8 cellular contexts compared by ENCODE assay signal in the genomic region with DNA sequence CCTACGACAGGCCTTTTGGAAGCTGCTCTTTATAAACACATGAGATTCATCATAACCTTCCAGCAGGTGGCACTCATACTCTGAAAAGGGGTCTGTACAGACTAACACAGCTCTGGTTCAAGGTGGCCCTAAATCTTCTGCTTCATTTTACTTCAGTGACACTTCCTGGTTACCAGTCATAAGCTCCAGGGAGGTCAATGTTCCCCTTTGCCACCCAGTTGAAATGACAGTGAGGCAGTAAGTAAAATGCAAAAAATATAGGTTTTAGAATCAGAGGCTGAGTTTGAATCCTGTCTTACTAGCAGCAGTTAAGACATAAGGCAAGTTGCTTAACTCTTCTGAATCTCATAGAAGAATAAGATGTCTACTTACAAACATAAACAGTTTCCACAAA.
DNase-seq lines count a peak whose midpoint lies in the region; ATAC-seq, FAIRE-seq and TF ChIP-seq lines count a peak whose summit lies in the region.

No MANE protein-coding gene starts in this region.

- intact Hi-C loops in endothelial cell of umbilical vein (cut with micrococcal nuclease), result loop anchor here (1.0 to 5.0 kb wide), 6 partner anchors 154 to 528 kb away; a partner anchor contains a TSS

- no peaks in the 10 kb centered on the region for H3K79me2 ChIP-seq in endothelial cell of umbilical vein (ENCODE audit: control insufficient read depth, insufficient read depth, low read length)

- no peaks in the 10 kb centered on the region for H4K20me1 ChIP-seq in endothelial cell of umbilical vein (replicated peaks; ENCODE audit: control insufficient read depth, extremely low read depth, insufficient read depth, low read length)

- in situ Hi-C loops in Caki2 (cut with HindIII; ENCODE audit: low pct_unique_long_range_greater_than_20kb, low sequenced_read_pairs), result no loop called here

- H3K27ac ChIP-seq in endothelial cell of umbilical vein (ENCODE audit: insufficient read depth, low read depth, low read length) (no peak overlapping the region), muscle layer of duodenum (ENCODE audit: low read length) (peak overlapping the region; percentile 16)

- H3K36me3 ChIP-seq in endothelial cell of umbilical vein (ENCODE audit: control insufficient read depth in 2 of 2, extremely low read depth in 1 of 2, insufficient read depth in 2 of 2, low read length in 2 of 2), result no peaks in the 10 kb centered on the region
- H3K36me3 ChIP-seq in muscle layer of duodenum (ENCODE audit: control insufficient read depth in 1 of 2, insufficient read depth in 2 of 2, low read length in 2 of 2), result no peaks in the 10 kb centered on the region

- DNase-seq in Caki2 (ENCODE audit: low read depth), result peak; percentile 70
- peak; percentile 89 for DNase-seq in NCI-H69 (lab: John Stamatoyannopoulos, UW)
- DNase-seq in activated CD4-positive, alpha-beta T cell treated with anti-CD3 and anti-CD28 coated beads, Interleukin-2, amount 50 U/mL, for 48 hours, result peak; percentile 23 to 53
- peak; percentile 84 for DNase-seq in endothelial cell of umbilical vein (ENCODE audit: low read depth, low spot score)
- peak; percentile 60 for DNase-seq in stimulated activated naive CD8-positive, alpha-beta T cell treated with anti-CD3 and anti-CD28 coated beads, Interleukin-15, Interleukin-2, amounts not matched to agents 100 U/mL and 50 U/mL, for 24 hours

- peaks cover 0 to 1% of the 10 kb centered on the region in 2 experiments for H3K27me3 ChIP-seq in endothelial cell of umbilical vein (ENCODE audit: control insufficient read depth in 2 of 2, insufficient read depth in 2 of 2, low read length in 2 of 2)
- no peaks in the 10 kb centered on the region for H3K27me3 ChIP-seq in muscle layer of duodenum (ENCODE audit: low read depth, low read length)

- no peak overlapping the region for H3K9ac ChIP-seq in endothelial cell of umbilical vein (replicated peaks; ENCODE audit: extremely low read depth, insufficient read depth, low read length)

- H3K4me2 ChIP-seq in endothelial cell of umbilical vein (ENCODE audit: insufficient read depth, low read length), result no peak overlapping the region

- peaks cover 6% of the 10 kb centered on the region for H3K4me1 ChIP-seq in endothelial cell of umbilical vein (ENCODE audit: control insufficient read depth, extremely low read depth, insufficient read depth, low read length)
- H3K4me1 ChIP-seq in muscle layer of duodenum (ENCODE audit: control insufficient read depth in 1 of 2, insufficient read depth in 2 of 2, low read length in 2 of 2), result peaks cover 0 to 4% of the 10 kb centered on the region in 2 donors

- dilution Hi-C loops in endothelial cell of umbilical vein (cut with MboI; ENCODE audit: extremely low pct_ligation_motif_present, low sequenced_read_pairs), result no loop called here

- no peaks in the 10 kb centered on the region for H3K9me3 ChIP-seq in endothelial cell of umbilical vein (replicated peaks; ENCODE audit: control insufficient read depth, insufficient read depth, low read length)
- no peaks in the 10 kb centered on the region for H3K9me3 ChIP-seq in muscle layer of duodenum (ENCODE audit: control insufficient read depth in 1 of 2, low read length in 2 of 2)

- no TSS peak for BruUV-seq in endothelial cell of umbilical vein (replicated peaks; lab: Mats Ljungman, UMichigan)

- TF ChIP-seq CTCF in endothelial cell of umbilical vein (IDR thresholded peaks at IDR 0.05; ENCODE audit: extremely low read depth in 1 of 2, insufficient read depth in 1 of 2, low read depth in 1 of 2, low read length in 2 of 2), result peak; percentile 37 to 54

- POLR2A ChIA-PET in endothelial cell of umbilical vein (lab: Charles Lee), result interaction anchor here (1.0 to 1.9 kb wide), 2 partner anchors 192 to 194 kb away, joined by 3 to 19 read pairs; a partner anchor contains a TSS

- no peak for TF ChIP-seq POLR2A in endothelial cell of umbilical vein (IDR thresholded peaks at IDR 0.05; ENCODE audit: low read depth, low read length)

- H3K4me3 ChIP-seq in endothelial cell of umbilical vein (replicated peaks in 1 of 3; ENCODE audit: insufficient read depth in 1 of 3, low read depth in 1 of 3, low read length in 3 of 3), result no peak overlapping the region
- H3K4me3 ChIP-seq in muscle layer of duodenum (ENCODE audit: low read depth in 1 of 2, low read length in 2 of 2), result no peak overlapping the region

- peak; percentile 88 for FAIRE-seq in endothelial cell of umbilical vein (lab: Jason Lieb, UNC)

- no peak overlapping the region for H2AFZ ChIP-seq in endothelial cell of umbilical vein (ENCODE audit: low read depth, low read length)

- no peaks in the 10 kb centered on the region for H3K9me1 ChIP-seq in endothelial cell of umbilical vein (replicated peaks; ENCODE audit: control insufficient read depth, extremely low read depth, insufficient read depth, low read length)

- CTCF ChIA-PET in endothelial cell of umbilical vein (lab: Charles Lee), result interaction anchor here (0.6 to 3.3 kb wide), 53 partner anchors 8 to 528 kb away, joined by 3 to 37 read pairs (median 4); a partner anchor contains a TSS

- ATAC-seq in GM19455 (IDR thresholded peaks at IDR 0.05; ENCODE audit: unreplicated experiment) (peak; percentile 94), HG03520 (IDR thresholded peaks at IDR 0.05; ENCODE audit: unreplicated experiment) (peak; percentile 98)
- ATAC-seq in stimulated activated naive CD8-positive, alpha-beta T cell treated with anti-CD3 and anti-CD28 coated beads, Interleukin-15, Interleukin-2, amounts not matched to agents 100 U/mL and 50 U/mL, for 24 hours, result peak; percentile 98

TF ChIP-seq in endothelial cell of umbilical vein, 7 proteins besides CTCF, POLR2A, EP300 and RAD21:
- TF ChIP-seq, protein P1, sequence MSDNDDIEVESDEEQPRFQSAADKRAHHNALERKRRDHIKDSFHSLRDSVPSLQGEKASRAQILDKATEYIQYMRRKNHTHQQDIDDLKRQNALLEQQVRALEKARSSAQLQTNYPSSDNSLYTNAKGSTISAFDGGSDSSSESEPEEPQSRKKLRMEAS (IDR thresholded peaks at IDR 0.05; ENCODE audit: insufficient read depth, insufficient read length), result no peak
- no peak for TF ChIP-seq POLR2AphosphoS5 (IDR thresholded peaks at IDR 0.05; ENCODE audit: insufficient read depth, low read depth, low read length)
- TF ChIP-seq EZH2 (IDR thresholded peaks at IDR 0.05; ENCODE audit: borderline replicate concordance, low read depth, low read length, severe bottlenecking), result no peak
- TF ChIP-seq GATA2 (IDR thresholded peaks at IDR 0.05; ENCODE audit: insufficient read depth, insufficient read length, low read depth, low read length), result no peak
- no peak for TF ChIP-seq JUN (IDR thresholded peaks at IDR 0.05; ENCODE audit: borderline replicate concordance, insufficient read depth, insufficient read length, low read depth)
- TF ChIP-seq FOS (IDR thresholded peaks at IDR 0.05; ENCODE audit: borderline replicate concordance, insufficient read depth, low read length), result no peak
TF ChIP-seq in endothelial cell of umbilical vein: peak in this region for 0.

Comparison
In these comparisons a context has a peak if more than half of its experiments do, and no peak if none do; other contexts are left out.
1. DNase-seq: peak in every context shown above with its lines; median percentile 89 in NCI-H69; 84 in endothelial cell of umbilical vein; 70 in Caki2; 60 in stimulated activated naive CD8-positive, alpha-beta T cell treated with anti-CD3 and anti-CD28 coated beads, Interleukin-15, Interleukin-2, amounts not matched to agents 100 U/mL and 50 U/mL, for 24 hours; 38 in activated CD4-positive, alpha-beta T cell treated with anti-CD3 and anti-CD28 coated beads, Interleukin-2, amount 50 U/mL, for 48 hours.